Comparison of ENCODE assay signal across 10 cellular contexts in genomic region chr12:50201987-50202521, GRCh38. TPM values are rescaled to one million over a fixed set of nuclear protein-coding genes. Genes with fewer than 3 reads are reported as not detected.
A peak's percentile ranks its signal among the peaks of the same experiment; 100 is the strongest.
DNase-seq lines count a peak whose midpoint lies in the region; ATAC-seq, FAIRE-seq and TF ChIP-seq lines count a peak whose summit lies in the region.
"Had no signal": no experiment of that assay in that cellular context is flagged by ENCODE, and none has a peak within 500 bp of the region (broad histone marks: within the 10 kb centered on the region; RNA-seq: fewer than 3 reads in every experiment).

No MANE protein-coding gene starts in this region.

- TF ChIP-seq POLR2A in IMR-90 (IDR thresholded peaks at IDR 0.05; ENCODE audit: low read depth, low read length), result 0 out of 2 replicates have a peak, but pooled peaks have one; percentile 42

- peak overlapping the region; percentile 1; the same call in 1 of the 3 replicates for H2BK15ac ChIP-seq in IMR-90 (ENCODE audit: low read depth, low read length)

- ATAC-seq in IMR-90 (ENCODE audit: low read depth), result peak; percentile 68

- peak overlapping the region; percentile 10; the same call in 1 of the 2 replicates for H3K23ac ChIP-seq in IMR-90 (ENCODE audit: low read depth, low read length)

- peak overlapping the region; percentile 80; the same call in 1 of the 2 replicates for H4K5ac ChIP-seq in IMR-90 (ENCODE audit: low read depth, low read length)

- H2BK120ac ChIP-seq in IMR-90 (ENCODE audit: low read depth, low read length), result peak overlapping the region; percentile 17; the same call in 1 of the 2 replicates

- no peak overlapping the region for H2AFZ ChIP-seq in IMR-90 (replicated peaks; ENCODE audit: low read length, poor library complexity)

- POLR2A ChIA-PET in IMR-90 (lab: Charles Lee; ENCODE audit: unreplicated experiment), result no interaction called here

- peak overlapping the region; percentile 98 for H3K27ac Mint-ChIP-seq in mesothelial cell of epicardium
- H3K27ac Mint-ChIP-seq: activated CD4-positive, alpha-beta memory T cell treated with anti-CD3 and anti-CD28 coated beads for 36 hours had no signal

- peak overlapping the region; percentile 32 for H3K4ac ChIP-seq in IMR-90 (ENCODE audit: low read depth, low read length)

- H3K9ac ChIP-seq in IMR-90 (ENCODE audit: low read depth, low read length), result peak overlapping the region; percentile 16; the same call in 1 of the 2 replicates

- peaks cover 16% of the 10 kb centered on the region for H3K4me1 ChIP-seq in IMR-90 (ENCODE audit: control insufficient read depth, insufficient read depth, low read length)

- peaks cover 17% of the 10 kb centered on the region; the same call in 1 of the 2 replicates for H4K20me1 ChIP-seq in IMR-90 (ENCODE audit: insufficient read depth, low read length)

- H3K79me1 ChIP-seq in IMR-90 (ENCODE audit: low read depth in 1 of 2, low read length in 2 of 2), result peaks cover 33 to 78% of the 10 kb centered on the region in 2 experiments

- peak overlapping the region; percentile 13; the same call in 1 of the 2 replicates for H4K91ac ChIP-seq in IMR-90 (ENCODE audit: insufficient read depth, low read depth, low read length)

- whole genome bisulfite sequencing in IMR-90 (ENCODE audit: extremely low coverage in 2 of 2, insufficient read length in 1 of 2), 2 experiments, result no CpG with 5 or more reads among the region's 3 CpGs

- CTCF ChIA-PET in IMR-90 (lab: Yijun Ruan, JAX), result no interaction called here

- H3K4me3 Mint-ChIP-seq in mesothelial cell of epicardium, result peak overlapping the region; percentile 32
- H3K4me3 Mint-ChIP-seq: activated CD4-positive, alpha-beta memory T cell treated with anti-CD3 and anti-CD28 coated beads for 36 hours had no signal

- H2AK9ac ChIP-seq in IMR-90 (replicated peaks; ENCODE audit: low read depth, low read length, poor library complexity), result no peak overlapping the region

- H3K36me3 ChIP-seq in IMR-90 (ENCODE audit: control insufficient read depth, insufficient read depth, low read length) (peaks cover 55% of the 10 kb centered on the region), bronchial epithelial cell (ENCODE audit: control insufficient read depth, insufficient read depth, low read length) (peaks cover 10% of the 10 kb centered on the region)

- no peaks in the 10 kb centered on the region for H3K9me3 ChIP-seq in IMR-90 (ENCODE audit: control insufficient read depth, insufficient read depth, low read length)

- no peak overlapping the region for H3K4me3 ChIP-seq in IMR-90 (ENCODE audit: insufficient read depth, low read depth, low read length)
- no peak overlapping the region for H3K4me3 ChIP-seq in bronchial epithelial cell (ENCODE audit: low read depth, low read length)

- intact Hi-C loops in IMR-90 (cut with micrococcal nuclease), result no loop called here

- H3K27me3 ChIP-seq in IMR-90 (ENCODE audit: control insufficient read depth, insufficient read depth, low read length) (no peaks in the 10 kb centered on the region), bronchial epithelial cell (ENCODE audit: control insufficient read depth, insufficient read depth, low read length) (no peaks in the 10 kb centered on the region)

- in situ Hi-C loops in IMR-90 (cut with MboI; ENCODE audit: low sequenced_read_pairs), result loop anchor here (10.0 kb wide), 1 partner anchor 113 kb away; no protein-coding TSS in a partner anchor

- peak overlapping the region; percentile 83; the same call in 1 of the 2 replicates for H3K18ac ChIP-seq in IMR-90 (ENCODE audit: low read depth, low read length)

- H4K8ac ChIP-seq in IMR-90 (ENCODE audit: low read depth in 2 of 2, low read length in 2 of 2), result peak overlapping the region in 1 of 2 experiments; percentile 87; a peak in 2 of 4 replicates

- peak overlapping the region; percentile 1; the same call in 1 of the 2 replicates for H2AK5ac ChIP-seq in IMR-90 (ENCODE audit: low read depth, low read length)

- no peaks in the 10 kb centered on the region for H3K27me3 Mint-ChIP-seq in mesothelial cell of epicardium (ENCODE audit: low read depth)
- H3K27me3 Mint-ChIP-seq: activated CD4-positive, alpha-beta memory T cell treated with anti-CD3 and anti-CD28 coated beads for 36 hours had no signal

- DNase-seq in AG08396 (ENCODE audit: low spot score), result peak; percentile 30
- DNase-seq in IMR-90, result peak; percentile 96
- DNase-seq in bronchial epithelial cell (ENCODE audit: low read depth), result peak; percentile 84
- DNase-seq in mesothelial cell of epicardium (ENCODE audit: low spot score in 2 of 2, unreplicated experiment in 2 of 2), result no peak
- no peak for DNase-seq in putamen (ENCODE audit: low spot score)
- DNase-seq in 8988T, result no peak
- DNase-seq in activated CD4-positive, CD25-positive, alpha-beta regulatory T cell treated with anti-CD3 and anti-CD28 coated beads, Interleukin-2, amount 50 U/mL, for 72 hours, result no peak
- no peak for DNase-seq in NCI-H1694 (lab: John Stamatoyannopoulos, UW)
- DNase-seq: activated CD4-positive, alpha-beta memory T cell treated with anti-CD3 and anti-CD28 coated beads for 36 hours had no signal

- H3K56ac ChIP-seq in IMR-90 (ENCODE audit: extremely low read depth, insufficient read depth, low read length), result 0 out of 2 replicates have a peak overlapping the region, but pooled peaks have one; percentile 7

- dilution Hi-C loops in IMR-90 (cut with HindIII; ENCODE audit: low sequenced_read_pairs, unreplicated experiment), result no loop called here

- no peaks in the 10 kb centered on the region for H3K9me3 Mint-ChIP-seq in mesothelial cell of epicardium
- H3K9me3 Mint-ChIP-seq: activated CD4-positive, alpha-beta memory T cell treated with anti-CD3 and anti-CD28 coated beads for 36 hours had no signal

- peak overlapping the region; percentile 76 for H3K4me2 ChIP-seq in IMR-90 (ENCODE audit: low read depth, low read length)

- H3K9me1 ChIP-seq in IMR-90 (ENCODE audit: insufficient read depth, low read length), result peaks cover 6% of the 10 kb centered on the region; the same call in 1 of the 2 replicates

- peaks cover 31% of the 10 kb centered on the region for H3K4me1 Mint-ChIP-seq in mesothelial cell of epicardium

- no TSS peak for BruUV-seq in IMR-90 (replicated peaks; lab: Mats Ljungman, UMichigan)

- peaks cover 31% of the 10 kb centered on the region for H3K36me3 Mint-ChIP-seq in mesothelial cell of epicardium

- FAIRE-seq in bronchial epithelial cell (lab: Jason Lieb, UNC), result no peak
- FAIRE-seq: colon had no signal

- no peak for TF ChIP-seq RAD21 in IMR-90 (IDR thresholded peaks at IDR 0.05; ENCODE audit: low read length)

- H2BK20ac ChIP-seq in IMR-90 (ENCODE audit: low read depth, low read length), result peak overlapping the region; percentile 16; the same call in 1 of the 2 replicates

- peak overlapping the region; percentile 77 for H2BK5ac ChIP-seq in IMR-90 (ENCODE audit: low read depth, low read length, poor library complexity, severe bottlenecking)

- H3K27ac ChIP-seq in IMR-90 (ENCODE audit: insufficient read depth, low read length), result peak overlapping the region; percentile 33; the same call in 1 of the 2 replicates

- H3K14ac ChIP-seq in IMR-90 (replicated peaks; ENCODE audit: low read depth, low read length), result peak overlapping the region; percentile 11

- TF ChIP-seq CTCF in IMR-90 (conservative IDR thresholded peaks at IDR 0.05; ENCODE audit: low read depth, low read length) (no peak), bronchial epithelial cell (IDR thresholded peaks at IDR 0.05; ENCODE audit: insufficient read depth, low read length, severe bottlenecking) (no peak), mesothelial cell of epicardium (IDR thresholded peaks at IDR 0.05; ENCODE audit: unreplicated experiment) (no peak)

TF ChIP-seq in IMR-90, 13 proteins besides CTCF, POLR2A, EP300 and RAD21:
- no peak for TF ChIP-seq FOS (IDR thresholded peaks at IDR 0.05; ENCODE audit: low read depth, low read length)
- TF ChIP-seq RFX5 (IDR thresholded peaks at IDR 0.05; ENCODE audit: low read depth, low read length), result no peak
- TF ChIP-seq CHD1 (IDR thresholded peaks at IDR 0.05; ENCODE audit: low read depth, low read length), result no peak
- no peak for TF ChIP-seq MAZ (IDR thresholded peaks at IDR 0.05; ENCODE audit: borderline replicate concordance, low read depth, low read length)
- TF ChIP-seq MXI1 (IDR thresholded peaks at IDR 0.05; ENCODE audit: borderline replicate concordance, low read depth, low read length), result no peak
- no peak for TF ChIP-seq ELK1 (IDR thresholded peaks at IDR 0.05; ENCODE audit: borderline replicate concordance, low read depth, low read length)
- TF ChIP-seq RCOR1 (IDR thresholded peaks at IDR 0.05; ENCODE audit: insufficient replicate concordance, low read length), result no peak
- TF ChIP-seq MAFK (IDR thresholded peaks at IDR 0.05; ENCODE audit: low read depth, low read length), result no peak
- TF ChIP-seq CEBPB (IDR thresholded peaks at IDR 0.05; ENCODE audit: low read depth, low read length), result no peak

RNA-seq across cellular contexts. Expression of gene CERS5, which starts 34.9 kb away (rescaled TPM):
- total RNA-seq in IMR-90 (2012; rRNA removed) (40.3 and 47.5 TPM in 2 replicates), bronchial epithelial cell (21.9 and 30.3 TPM in 2 replicates), mesothelial cell of epicardium (70.4 to 77.1 TPM (median 75.3 TPM) in 3 replicates)
- polyA plus RNA-seq in IMR-90 (2012; rRNA removed), result 58.7 and 60.3 TPM in 2 replicates
- polyA plus RNA-seq in IMR-90 (2012; cell fraction: cytosol; rRNA removed), result 23.0 and 33.3 TPM in 2 replicates
- 45.5 and 156 TPM in 2 replicates for polyA plus RNA-seq in IMR-90 (2012; cell fraction: nucleus; rRNA removed; ENCODE audit: low replicate concordance)

Comparison
In these comparisons a context has a peak if more than half of its experiments do, and no peak if none do; other contexts are left out.
1. DNase-seq: peak in AG08396 (single experiment), IMR-90 (single experiment) and bronchial epithelial cell (single experiment); none in mesothelial cell of epicardium (0 of 2), putamen (single experiment), 8988T (single experiment), activated CD4-positive, CD25-positive, alpha-beta regulatory T cell treated with anti-CD3 and anti-CD28 coated beads, Interleukin-2, amount 50 U/mL, for 72 hours (single experiment) and NCI-H1694 (single experiment).